Comparison of ENCODE assay signal across 9 cellular contexts in genomic region chr15:89999676-90000174, GRCh38.
DNase-seq lines count a peak whose midpoint lies in the region; ATAC-seq and TF ChIP-seq lines count a peak whose summit lies in the region.
"Had no signal": no experiment of that assay in that cellular context is flagged by ENCODE, and none has a peak within 500 bp of the region (broad histone marks: within the 10 kb centered on the region; RNA-seq: fewer than 3 reads in every experiment).

No MANE protein-coding gene starts in this region.

- no peaks in the 10 kb centered on the region for H3K9me3 Mint-ChIP-seq in stimulated activated effector memory CD8-positive, alpha-beta T cell treated with anti-CD3 and anti-CD28 coated beads, Interleukin-12 subunit alpha, Interleukin-12 subunit beta, amount 100 ng/mL, for 72 hours

- no peaks in the 10 kb centered on the region for H3K9me3 ChIP-seq in iPS-18a (ENCODE audit: control insufficient read depth, low read depth, low read length)

- no peak overlapping the region for H3K27ac Mint-ChIP-seq in stimulated activated effector memory CD8-positive, alpha-beta T cell treated with anti-CD3 and anti-CD28 coated beads, Interleukin-12 subunit alpha, Interleukin-12 subunit beta, amount 100 ng/mL, for 72 hours

- ATAC-seq in stimulated activated effector memory CD8-positive, alpha-beta T cell treated with anti-CD3 and anti-CD28 coated beads, Interleukin-12 subunit alpha, Interleukin-12 subunit beta, amount 100 ng/mL, for 72 hours, result no peak
- ATAC-seq in HG03175 (IDR thresholded peaks at IDR 0.05; ENCODE audit: unreplicated experiment), result no peak
- no peak for ATAC-seq in HG02678 (IDR thresholded peaks at IDR 0.05; ENCODE audit: unreplicated experiment)
- ATAC-seq in GM21528 (IDR thresholded peaks at IDR 0.05; ENCODE audit: low FRiP score, unreplicated experiment), result no peak

- peaks cover 12% of the 10 kb centered on the region for H3K4me1 ChIP-seq in iPS-18a (ENCODE audit: control insufficient read depth, low read depth, low read length)

- in situ Hi-C loops in astrocyte of the spinal cord (cut with HindIII; ENCODE audit: low sequenced_read_pairs), result no loop called here

- no peaks in the 10 kb centered on the region for H3K36me3 ChIP-seq in iPS-18a (ENCODE audit: control insufficient read depth, low read depth, low read length)

- TF ChIP-seq CTCF in HFF-Myc (IDR thresholded peaks at IDR 0.05; ENCODE audit: low read depth, low read length, missing control alignments) (no peak), astrocyte of the spinal cord (IDR thresholded peaks at IDR 0.05; ENCODE audit: low read depth, low read length) (no peak)

- H3K9ac ChIP-seq in iPS-18a (ENCODE audit: low read length), result peak overlapping the region; percentile 88

- no peak overlapping the region for H3K27ac ChIP-seq in iPS-18a (ENCODE audit: low read length)

- H3K4me3 ChIP-seq in HFF-Myc (replicated peaks; ENCODE audit: low read depth, low read length), result peak overlapping the region; percentile 57
- peak overlapping the region; percentile 64 for H3K4me3 ChIP-seq in astrocyte of the spinal cord (ENCODE audit: low read depth, low read length)
- H3K4me3 ChIP-seq in iPS-18a (ENCODE audit: low read length), result peak overlapping the region; percentile 85

- DNase-seq in HFF-Myc (ENCODE audit: extremely low read depth, low read depth) (no peak), astrocyte of the spinal cord (ENCODE audit: low read depth, low spot score) (peak; percentile 18), T-helper 9 cell (no peak)
- DNase-seq in stimulated activated effector memory CD8-positive, alpha-beta T cell treated with anti-CD3 and anti-CD28 coated beads, Interleukin-12 subunit alpha, Interleukin-12 subunit beta, amount 100 ng/mL, for 72 hours (ENCODE audit: low spot score in 2 of 2), result no peak
- DNase-seq: activated T-cell treated with anti-CD3 and anti-CD28 coated beads for 4 hours had no signal

- H3K4me1 Mint-ChIP-seq in stimulated activated effector memory CD8-positive, alpha-beta T cell treated with anti-CD3 and anti-CD28 coated beads, Interleukin-12 subunit alpha, Interleukin-12 subunit beta, amount 100 ng/mL, for 72 hours, result peaks cover 29% of the 10 kb centered on the region

- peak overlapping the region; percentile 18 for H3K4me3 Mint-ChIP-seq in stimulated activated effector memory CD8-positive, alpha-beta T cell treated with anti-CD3 and anti-CD28 coated beads, Interleukin-12 subunit alpha, Interleukin-12 subunit beta, amount 100 ng/mL, for 72 hours

- H3K27me3 ChIP-seq in iPS-18a (ENCODE audit: control insufficient read depth, insufficient read depth, low read length), result peaks cover 16% of the 10 kb centered on the region

- peaks cover 16% of the 10 kb centered on the region for H3K36me3 Mint-ChIP-seq in stimulated activated effector memory CD8-positive, alpha-beta T cell treated with anti-CD3 and anti-CD28 coated beads, Interleukin-12 subunit alpha, Interleukin-12 subunit beta, amount 100 ng/mL, for 72 hours
